Comparison of ENCODE assay signal across 1 cellular context in the genomic region with DNA sequence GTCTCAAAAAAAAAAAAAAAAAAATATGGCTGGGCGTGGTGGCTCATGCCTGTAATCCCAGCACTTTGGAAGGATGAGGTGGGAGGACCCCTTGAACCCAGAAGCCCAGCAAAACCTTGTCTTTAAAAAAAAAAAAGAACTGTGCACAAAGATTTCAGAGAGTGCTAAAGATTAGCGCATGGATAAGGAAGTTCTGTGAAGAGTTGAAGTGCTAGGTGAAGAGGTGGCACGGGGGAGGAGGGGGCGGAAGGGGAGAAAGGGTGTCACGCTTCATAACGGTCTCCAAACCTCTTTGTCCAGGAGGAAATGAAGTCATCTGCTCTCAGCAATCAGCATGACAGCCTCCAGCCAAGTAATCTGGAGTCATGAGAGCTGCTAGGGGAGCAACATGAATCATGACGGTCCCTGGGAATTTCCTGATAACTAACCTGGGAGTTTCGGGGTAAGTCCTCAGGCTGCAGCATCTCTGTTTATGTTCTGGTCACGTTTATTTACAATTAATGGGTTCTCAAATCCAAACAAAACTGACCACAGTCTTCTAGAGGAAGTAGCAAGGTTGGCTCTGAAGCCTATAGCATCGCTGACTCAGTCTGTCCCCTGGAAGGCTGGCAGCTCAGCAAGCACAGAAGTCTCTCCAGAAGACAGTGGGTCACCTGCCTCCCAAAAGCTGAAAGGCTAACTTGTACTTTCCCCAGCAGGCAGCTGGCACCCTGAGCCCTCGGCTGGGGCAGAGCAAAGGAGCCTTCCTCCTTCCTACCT.
TF ChIP-seq lines count a peak whose summit lies in the region.

No MANE protein-coding gene starts in this region.

TF ChIP-seq in K562, 482 proteins besides CTCF, POLR2A, EP300 and RAD21 (continued from another document and continues in another):
- TF ChIP-seq ZNF277 (CRISPR knock-in tag; IDR thresholded peaks at IDR 0.05; ENCODE audit: borderline replicate concordance) (no peak), ATF4 (CRISPR knock-in tag; IDR thresholded peaks at IDR 0.05) (no peak), NFIC (IDR thresholded peaks at IDR 0.05) (no peak; the same call in 1 of the 2 replicates), ZNF699 (CRISPR knock-in tag; IDR thresholded peaks at IDR 0.05; ENCODE audit: insufficient replicate concordance) (no peak), THRB (CRISPR knock-in tag; conservative IDR thresholded peaks at IDR 0.05) (0 out of 2 replicates have a peak, but pooled peaks have one; percentile 47), SMARCC2 (IDR thresholded peaks at IDR 0.05; ENCODE audit: low read depth) (no peak), RUNX1 (IDR thresholded peaks at IDR 0.05; ENCODE audit: low read depth) (no peak), CBX1 (IDR thresholded peaks at IDR 0.05; ENCODE audit: low read depth) (peak; percentile 15; the same call in 1 of the 2 replicates), TBL1XR1 (IDR thresholded peaks at IDR 0.05; ENCODE audit: low read length in 2 of 2) (peak in 1 of 2 experiments; percentile 43; a peak in 2 of 4 replicates), TSHZ1 (CRISPR knock-in tag; IDR thresholded peaks at IDR 0.05) (no peak), HNRNPUL1 (IDR thresholded peaks at IDR 0.05; ENCODE audit: low read length) (no peak), ZBTB33 (CRISPR knock-in tag; IDR thresholded peaks at IDR 0.05) (no peak), XRCC5 (IDR thresholded peaks at IDR 0.05; ENCODE audit: low read depth, low read length) (no peak), BCL6 (CRISPR knock-in tag; IDR thresholded peaks at IDR 0.05) (no peak), TCFL5 (CRISPR knock-in tag; conservative IDR thresholded peaks at IDR 0.05) (no peak), ZC3H11A (IDR thresholded peaks at IDR 0.05; ENCODE audit: low read depth, low read length) (no peak), TAF15 (IDR thresholded peaks at IDR 0.05; ENCODE audit: low read depth, low read length) (no peak), SAFB2 (IDR thresholded peaks at IDR 0.05; ENCODE audit: borderline replicate concordance, low read depth, low read length, severe bottlenecking) (no peak), FOSL1 (tag; conservative IDR thresholded peaks at IDR 0.05) (peak; percentile 86), FOXP1 (CRISPR knock-in tag; IDR thresholded peaks at IDR 0.05) (no peak), NCOA2 (IDR thresholded peaks at IDR 0.05; ENCODE audit: partially characterized antibody in 2 of 2) (no peak), EP400 (IDR thresholded peaks at IDR 0.05) (peak; percentile 78), PYGO2 (tag; IDR thresholded peaks at IDR 0.05) (no peak), CBFA2T3 (IDR thresholded peaks at IDR 0.05) (peak; percentile 86), SMARCE1 (IDR thresholded peaks at IDR 0.05) (peak; percentile 91), POU5F1 (IDR thresholded peaks at IDR 0.05; ENCODE audit: borderline replicate concordance, low read depth, low read length, partially characterized antibody) (no peak)
- TF ChIP-seq, protein P1, sequence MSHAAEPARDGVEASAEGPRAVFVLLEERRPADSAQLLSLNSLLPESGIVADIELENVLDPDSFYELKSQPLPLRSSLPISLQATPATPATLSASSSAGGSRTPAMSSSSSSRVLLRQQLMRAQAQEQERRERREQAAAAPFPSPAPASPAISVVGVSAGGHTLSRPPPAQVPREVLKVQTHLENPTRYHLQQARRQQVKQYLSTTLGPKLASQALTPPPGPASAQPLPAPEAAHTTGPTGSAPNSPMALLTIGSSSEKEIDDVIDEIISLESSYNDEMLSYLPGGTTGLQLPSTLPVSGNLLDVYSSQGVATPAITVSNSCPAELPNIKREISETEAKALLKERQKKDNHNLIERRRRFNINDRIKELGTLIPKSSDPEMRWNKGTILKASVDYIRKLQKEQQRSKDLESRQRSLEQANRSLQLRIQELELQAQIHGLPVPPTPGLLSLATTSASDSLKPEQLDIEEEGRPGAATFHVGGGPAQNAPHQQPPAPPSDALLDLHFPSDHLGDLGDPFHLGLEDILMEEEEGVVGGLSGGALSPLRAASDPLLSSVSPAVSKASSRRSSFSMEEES (CRISPR knock-in tag; IDR thresholded peaks at IDR 0.05) = no peak
- TF ChIP-seq, protein P2, sequence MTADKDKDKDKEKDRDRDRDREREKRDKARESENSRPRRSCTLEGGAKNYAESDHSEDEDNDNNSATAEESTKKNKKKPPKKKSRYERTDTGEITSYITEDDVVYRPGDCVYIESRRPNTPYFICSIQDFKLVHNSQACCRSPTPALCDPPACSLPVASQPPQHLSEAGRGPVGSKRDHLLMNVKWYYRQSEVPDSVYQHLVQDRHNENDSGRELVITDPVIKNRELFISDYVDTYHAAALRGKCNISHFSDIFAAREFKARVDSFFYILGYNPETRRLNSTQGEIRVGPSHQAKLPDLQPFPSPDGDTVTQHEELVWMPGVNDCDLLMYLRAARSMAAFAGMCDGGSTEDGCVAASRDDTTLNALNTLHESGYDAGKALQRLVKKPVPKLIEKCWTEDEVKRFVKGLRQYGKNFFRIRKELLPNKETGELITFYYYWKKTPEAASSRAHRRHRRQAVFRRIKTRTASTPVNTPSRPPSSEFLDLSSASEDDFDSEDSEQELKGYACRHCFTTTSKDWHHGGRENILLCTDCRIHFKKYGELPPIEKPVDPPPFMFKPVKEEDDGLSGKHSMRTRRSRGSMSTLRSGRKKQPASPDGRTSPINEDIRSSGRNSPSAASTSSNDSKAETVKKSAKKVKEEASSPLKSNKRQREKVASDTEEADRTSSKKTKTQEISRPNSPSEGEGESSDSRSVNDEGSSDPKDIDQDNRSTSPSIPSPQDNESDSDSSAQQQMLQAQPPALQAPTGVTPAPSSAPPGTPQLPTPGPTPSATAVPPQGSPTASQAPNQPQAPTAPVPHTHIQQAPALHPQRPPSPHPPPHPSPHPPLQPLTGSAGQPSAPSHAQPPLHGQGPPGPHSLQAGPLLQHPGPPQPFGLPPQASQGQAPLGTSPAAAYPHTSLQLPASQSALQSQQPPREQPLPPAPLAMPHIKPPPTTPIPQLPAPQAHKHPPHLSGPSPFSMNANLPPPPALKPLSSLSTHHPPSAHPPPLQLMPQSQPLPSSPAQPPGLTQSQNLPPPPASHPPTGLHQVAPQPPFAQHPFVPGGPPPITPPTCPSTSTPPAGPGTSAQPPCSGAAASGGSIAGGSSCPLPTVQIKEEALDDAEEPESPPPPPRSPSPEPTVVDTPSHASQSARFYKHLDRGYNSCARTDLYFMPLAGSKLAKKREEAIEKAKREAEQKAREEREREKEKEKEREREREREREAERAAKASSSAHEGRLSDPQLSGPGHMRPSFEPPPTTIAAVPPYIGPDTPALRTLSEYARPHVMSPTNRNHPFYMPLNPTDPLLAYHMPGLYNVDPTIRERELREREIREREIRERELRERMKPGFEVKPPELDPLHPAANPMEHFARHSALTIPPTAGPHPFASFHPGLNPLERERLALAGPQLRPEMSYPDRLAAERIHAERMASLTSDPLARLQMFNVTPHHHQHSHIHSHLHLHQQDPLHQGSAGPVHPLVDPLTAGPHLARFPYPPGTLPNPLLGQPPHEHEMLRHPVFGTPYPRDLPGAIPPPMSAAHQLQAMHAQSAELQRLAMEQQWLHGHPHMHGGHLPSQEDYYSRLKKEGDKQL (CRISPR knock-in tag; IDR thresholded peaks at IDR 0.05; ENCODE audit: borderline replicate concordance) = no peak
- TF ChIP-seq, protein P3, sequence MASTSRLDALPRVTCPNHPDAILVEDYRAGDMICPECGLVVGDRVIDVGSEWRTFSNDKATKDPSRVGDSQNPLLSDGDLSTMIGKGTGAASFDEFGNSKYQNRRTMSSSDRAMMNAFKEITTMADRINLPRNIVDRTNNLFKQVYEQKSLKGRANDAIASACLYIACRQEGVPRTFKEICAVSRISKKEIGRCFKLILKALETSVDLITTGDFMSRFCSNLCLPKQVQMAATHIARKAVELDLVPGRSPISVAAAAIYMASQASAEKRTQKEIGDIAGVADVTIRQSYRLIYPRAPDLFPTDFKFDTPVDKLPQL (IDR thresholded peaks at IDR 0.05; ENCODE audit: extremely low read depth, insufficient read length) = no peak
